ENCODE assay signal across 16 cellular contexts in the genomic region with DNA sequence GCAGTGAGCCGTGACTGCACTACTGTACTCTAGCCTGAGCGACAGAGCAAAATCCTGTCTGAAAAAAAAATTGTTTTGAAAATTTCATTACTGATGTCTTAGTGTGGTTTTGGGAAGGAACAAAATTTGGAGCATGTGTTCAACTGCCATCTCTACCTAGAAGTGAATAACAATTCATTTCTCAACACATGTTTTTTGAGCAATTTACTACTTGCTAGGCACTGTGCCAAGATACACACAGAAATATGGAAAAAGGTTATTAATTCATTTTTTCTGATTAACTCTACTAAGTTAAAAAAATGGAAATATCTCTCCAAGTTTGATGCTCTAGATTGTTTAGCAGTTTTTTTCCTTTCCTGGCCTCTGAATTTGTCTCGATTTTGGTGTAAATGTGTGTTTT.
"Had no signal": no experiment of that assay in that cellular context is flagged by ENCODE, and none has a peak within 500 bp of the region (broad histone marks: within the 10 kb centered on the region; RNA-seq: fewer than 3 reads in every experiment).

No MANE protein-coding gene starts in this region.

- H3K9me3 ChIP-seq: esophagus muscularis mucosa, pancreas had no signal

- FAIRE-seq: endometrium, pancreas, TTC549 had no signal

- H3K36me3 ChIP-seq: esophagus muscularis mucosa, pancreas had no signal

- H3K9me3 Mint-ChIP-seq: activated B cell treated with CpG ODN at 0.5 μM for 24 hours; activated naive CD4-positive, alpha-beta T cell treated with anti-CD3 and anti-CD28 coated beads for 36 hours; activated T-helper 17 cell treated with anti-CD3 and anti-CD28 coated beads, Interleukin-2, amount 50 U/mL, for 72 hours; memory B cell; stimulated activated naive CD8-positive, alpha-beta T cell treated with anti-CD3 and anti-CD28 coated beads, Interleukin-15, Interleukin-2, amounts not matched to agents 100 ng/mL and 50 ng/mL, for 24 hours had no signal

- H3K4me3 ChIP-seq: esophagus muscularis mucosa, pancreas had no signal

- H3K36me3 Mint-ChIP-seq: memory B cell had no signal

- H3K4me3 Mint-ChIP-seq: activated B cell treated with CpG ODN at 0.5 μM for 24 hours; activated CD4-positive, alpha-beta T cell treated with anti-CD3 and anti-CD28 coated beads, Interleukin-2, amount 10 ng/mL, durations not matched to agents 24 days and 14 days; activated naive CD4-positive, alpha-beta T cell treated with anti-CD3 and anti-CD28 coated beads for 36 hours; activated T-helper 17 cell treated with anti-CD3 and anti-CD28 coated beads, Interleukin-2, amount 50 U/mL, for 72 hours; memory B cell; stimulated activated naive CD8-positive, alpha-beta T cell treated with anti-CD3 and anti-CD28 coated beads, Interleukin-15, Interleukin-2, amounts not matched to agents 100 ng/mL and 50 ng/mL, for 24 hours; T-helper 17 cell had no signal

- H3K27me3 ChIP-seq: esophagus muscularis mucosa, pancreas had no signal

- H3K27ac ChIP-seq: esophagus muscularis mucosa, pancreas had no signal

- DNase-seq: activated B cell treated with CpG ODN at 0.5 μM for 24 hours; activated CD4-positive, alpha-beta T cell treated with anti-CD3 and anti-CD28 coated beads, Interleukin-2, amount 10 ng/mL, durations not matched to agents 24 days and 14 days; activated naive CD4-positive, alpha-beta T cell treated with anti-CD3 and anti-CD28 coated beads for 36 hours; cerebellar nuclear complex; foreskin melanocyte; head of caudate nucleus; pancreas; stimulated activated CD4-positive, alpha-beta T cell treated with anti-CD3 and anti-CD28 coated beads, Interleukin-15, amount 100 ng/mL, for 24 hours; stimulated activated CD4-positive, alpha-beta T cell treated with anti-CD3 and anti-CD28 coated beads, Interleukin-4, amount 100 ng/mL, for 24 hours; T-helper 17 cell had no signal

- H3K27me3 Mint-ChIP-seq: activated B cell treated with CpG ODN at 0.5 μM for 24 hours; activated CD4-positive, alpha-beta T cell treated with anti-CD3 and anti-CD28 coated beads, Interleukin-2, amount 10 ng/mL, durations not matched to agents 24 days and 14 days; activated T-helper 17 cell treated with anti-CD3 and anti-CD28 coated beads, Interleukin-2, amount 50 U/mL, for 72 hours; memory B cell; stimulated activated naive CD8-positive, alpha-beta T cell treated with anti-CD3 and anti-CD28 coated beads, Interleukin-15, Interleukin-2, amounts not matched to agents 100 ng/mL and 50 ng/mL, for 24 hours; T-helper 17 cell had no signal

- H3K27ac Mint-ChIP-seq: activated B cell treated with CpG ODN at 0.5 μM for 24 hours; activated CD4-positive, alpha-beta T cell treated with anti-CD3 and anti-CD28 coated beads, Interleukin-2, amount 10 ng/mL, durations not matched to agents 24 days and 14 days; activated naive CD4-positive, alpha-beta T cell treated with anti-CD3 and anti-CD28 coated beads for 36 hours; activated T-helper 17 cell treated with anti-CD3 and anti-CD28 coated beads, Interleukin-2, amount 50 U/mL, for 72 hours; memory B cell; stimulated activated naive CD8-positive, alpha-beta T cell treated with anti-CD3 and anti-CD28 coated beads, Interleukin-15, Interleukin-2, amounts not matched to agents 100 ng/mL and 50 ng/mL, for 24 hours; T-helper 17 cell had no signal
